In the genomic region with DNA sequence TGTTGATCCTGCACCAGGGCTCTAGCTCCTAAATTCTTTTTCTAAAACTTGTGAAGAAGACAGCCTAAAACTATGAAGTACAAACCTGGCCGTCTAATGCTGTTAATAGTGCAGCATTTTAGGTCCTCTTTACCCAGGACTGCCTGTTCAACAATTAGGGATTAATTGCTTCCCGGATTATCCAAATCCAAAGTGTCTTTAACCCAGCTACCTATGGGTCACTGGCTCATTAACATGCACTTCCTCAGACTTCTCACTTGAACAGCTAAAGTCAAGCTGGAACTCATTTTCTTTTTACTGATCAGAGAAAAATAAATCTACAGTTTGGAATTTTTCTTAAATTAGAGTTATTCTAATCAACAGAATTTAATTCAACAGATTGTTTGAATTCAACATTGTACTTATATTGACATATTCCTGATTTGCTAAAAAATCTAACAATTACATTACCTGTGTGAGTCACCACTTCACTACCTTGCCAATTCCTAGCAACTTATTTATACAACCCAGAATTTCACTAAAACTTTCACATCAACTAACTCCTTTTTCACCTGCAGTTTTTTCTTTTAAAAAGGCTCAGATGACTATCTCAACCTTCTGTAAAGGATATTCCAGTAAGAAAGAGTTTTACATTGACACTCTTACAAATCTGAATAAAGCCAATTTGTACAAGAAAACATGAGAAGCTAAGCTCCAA, we compare ENCODE assay signal across 10 cellular contexts. TPM values are rescaled to one million over a fixed set of nuclear protein-coding genes. Genes with fewer than 3 reads are reported as not detected.
DNase-seq lines count a peak whose midpoint lies in the region; ATAC-seq and TF ChIP-seq lines count a peak whose summit lies in the region.
"Had no signal": no experiment of that assay in that cellular context is flagged by ENCODE, and none has a peak within 500 bp of the region (broad histone marks: within the 10 kb centered on the region; RNA-seq: fewer than 3 reads in every experiment).

No MANE protein-coding gene starts in this region.

- ATAC-seq in RWPE2 (ENCODE audit: low read depth) (no peak), gastrocnemius medialis (no peak), HG02970 (IDR thresholded peaks at IDR 0.05; ENCODE audit: low FRiP score, unreplicated experiment) (no peak), HG03432 (IDR thresholded peaks at IDR 0.05; ENCODE audit: unreplicated experiment) (no peak), GM19455 (IDR thresholded peaks at IDR 0.05; ENCODE audit: unreplicated experiment) (no peak)
- ATAC-seq: activated CD4-positive, CD25-positive, alpha-beta regulatory T cell treated with anti-CD3 and anti-CD28 coated beads, Interleukin-2, amount 50 U/mL, for 24 hours had no signal

- WGBS in esophagus squamous epithelium, 2 donors, result 0 to 12% methylated on average over 2 of the region's 2 CpGs

- DNase-seq in GM12865 (ENCODE audit: low read depth), result no peak
- no peak for DNase-seq in RWPE2 (ENCODE audit: low spot score)
- DNase-seq in esophagus squamous epithelium (lab: John Stamatoyannopoulos, UW), result no peak
- no peak for DNase-seq in gastrocnemius medialis
- DNase-seq in G401 (ENCODE audit: low spot score), result no peak

- TF ChIP-seq CTCF in GM12865 (IDR thresholded peaks at IDR 0.05; ENCODE audit: insufficient read depth, low read depth, low read length, missing control alignments) (no peak), RWPE2 (IDR thresholded peaks at IDR 0.05; ENCODE audit: poor library complexity, severe bottlenecking) (no peak), esophagus squamous epithelium (IDR thresholded peaks at IDR 0.05) (no peak), gastrocnemius medialis (IDR thresholded peaks at IDR 0.05 in 4 of 5, conservative IDR thresholded peaks at IDR 0.05 in 1 of 5) (no peak)

- in situ Hi-C loops in gastrocnemius medialis (cut with MboI; ENCODE audit: low sequenced_read_pairs in 4 of 4) (loop anchor here (10.0 to 25.0 kb wide), 4 partner anchors 101 to 1599 kb away; partner anchors contain the start of genes CEP170 (in 1 of the 4) and SDCCAG8 (in 1 of the 4)), G401 (cut with HindIII; ENCODE audit: low sequenced_read_pairs) (no loop called here)

- H3K36me3 ChIP-seq in RWPE2 (ENCODE audit: low read depth) (peaks cover 73% of the 10 kb centered on the region), esophagus squamous epithelium (peaks cover 8 to 51% (median 25%) of the 10 kb centered on the region in 3 donors), gastrocnemius medialis (peaks cover 0 to 48% of the 10 kb centered on the region in 2 donors)

- H3K9me3 ChIP-seq in RWPE2 (ENCODE audit: severe bottlenecking), result no peaks in the 10 kb centered on the region
- H3K9me3 ChIP-seq in esophagus squamous epithelium, result no peaks in the 10 kb centered on the region
- H3K9me3 ChIP-seq in gastrocnemius medialis, result no peaks in the 10 kb centered on the region
- H3K9me3 ChIP-seq: prostate gland had no signal

- H3K4me3 ChIP-seq in GM12865 (ENCODE audit: low read depth, low read length) (peak overlapping the region; percentile 76), RWPE2 (ENCODE audit: severe bottlenecking) (peak overlapping the region; percentile 81), esophagus squamous epithelium (peak overlapping the region in 3 of 4 donors; percentile 87 to 98 (median 97)), gastrocnemius medialis (peak overlapping the region; percentile 80 to 83 (median 82))

- TF ChIP-seq POLR2A in esophagus squamous epithelium (IDR thresholded peaks at IDR 0.05) (no peak), gastrocnemius medialis (IDR thresholded peaks at IDR 0.05) (no peak)

- H3K4me1 ChIP-seq in RWPE2 (ENCODE audit: insufficient read depth, poor library complexity, severe bottlenecking), result peaks cover 13% of the 10 kb centered on the region
- H3K4me1 ChIP-seq in esophagus squamous epithelium, result peaks cover 14 to 72% (median 30%) of the 10 kb centered on the region in 3 donors
- H3K4me1 ChIP-seq in gastrocnemius medialis, result peaks cover 58 to 60% of the 10 kb centered on the region in 2 donors

- intact Hi-C loops in esophagus squamous epithelium (cut with DNase I) (loop anchor here (5.0 kb wide), 1 partner anchor 111 kb away; no protein-coding TSS in a partner anchor), gastrocnemius medialis (cut with DNase I; ENCODE audit: low total_unique reads) (loop anchor here (10.0 kb wide), 1 partner anchor 1606 kb away; the partner anchor contains the start of genes CEP170 and SDCCAG8)

- H3K27me3 ChIP-seq in RWPE2 (ENCODE audit: insufficient read depth, poor library complexity, severe bottlenecking) (no peaks in the 10 kb centered on the region), esophagus squamous epithelium (no peaks in the 10 kb centered on the region), gastrocnemius medialis (no peaks in the 10 kb centered on the region)

- no peak overlapping the region for H3K27ac ChIP-seq in RWPE2 (ENCODE audit: poor library complexity, severe bottlenecking)
- H3K27ac ChIP-seq in esophagus squamous epithelium, result peak overlapping the region in 3 of 4 donors; percentile 2 to 100 (median 100)
- peak overlapping the region; percentile 93 to 100 (median 96) for H3K27ac ChIP-seq in gastrocnemius medialis

RNA-seq across cellular contexts. Expression of gene HNRNPU, which starts 3.3 kb away (rescaled TPM):
- total RNA-seq in esophagus squamous epithelium, result 100 to 1,000 TPM; 176 to 308 (median 257) TPM
- 100 to 1,000 TPM; 167 to 243 (median 207) TPM for total RNA-seq in gastrocnemius medialis
- total RNA-seq in G401 (2014; rRNA removed; shearing (Covaris generic)), result 172 and 277 TPM in 2 replicates

RNA-seq across cellular contexts. Expression of gene COX20, which starts 25.6 kb away (rescaled TPM):
- 10 to 100 TPM; 19.2 to 48.4 (median 37.0) TPM for total RNA-seq in esophagus squamous epithelium
- total RNA-seq in gastrocnemius medialis, result 10 to 100 TPM; 22.7 to 72.0 (median 35.4) TPM
- total RNA-seq in G401 (2014; rRNA removed; shearing (Covaris generic)), result 11.9 and 12.2 TPM in 2 replicates
